In the genomic region with DNA sequence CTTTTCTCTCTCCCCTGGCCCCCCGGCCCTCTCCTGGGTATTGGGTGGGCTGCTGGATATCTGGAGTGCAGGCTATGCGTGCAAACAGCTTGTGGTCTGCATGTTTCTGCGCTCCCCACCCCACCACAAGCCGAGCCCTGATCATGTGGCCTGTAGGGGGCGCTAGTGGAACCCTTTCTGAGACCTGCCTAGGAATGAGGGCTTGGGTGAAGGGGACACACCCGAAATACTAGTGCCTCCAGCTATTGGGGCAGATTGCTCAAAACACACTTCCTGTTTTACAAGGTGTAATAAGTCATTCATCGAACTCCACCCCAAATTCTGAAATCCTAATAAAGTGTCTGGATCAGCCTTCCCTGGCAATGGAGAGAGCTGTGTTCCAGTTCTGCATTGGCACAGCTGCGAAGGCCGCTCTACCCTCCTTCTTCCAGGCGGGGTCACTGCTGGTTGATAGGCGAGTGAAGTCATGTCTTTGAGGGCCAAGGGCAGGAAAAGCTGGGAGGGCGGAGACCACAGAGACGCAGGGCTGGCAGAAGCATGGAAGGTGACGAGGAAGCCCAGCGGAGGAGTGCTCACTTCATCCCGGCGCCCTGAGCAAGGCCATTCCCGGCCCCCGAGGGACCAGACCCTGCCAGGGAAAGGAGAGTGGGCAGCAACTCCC, we compare ENCODE assay signal across 8 cellular contexts. TPM values are rescaled to one million over a fixed set of nuclear protein-coding genes. Genes with fewer than 3 reads are reported as not detected.
DNase-seq lines count a peak whose midpoint lies in the region; ATAC-seq and TF ChIP-seq lines count a peak whose summit lies in the region.

No MANE protein-coding gene starts in this region.

- H3K27ac ChIP-seq in AG04450 (ENCODE audit: low read depth, low read length): no peak overlapping the region
- no peak overlapping the region for H3K27ac ChIP-seq in hepatocyte

- TF ChIP-seq CTCF in AG04450 (IDR thresholded peaks at IDR 0.05; ENCODE audit: low read depth, low read length) (peak; percentile 48), hepatocyte (IDR thresholded peaks at IDR 0.05; ENCODE audit: poor library complexity) (peak; percentile 41)

- no peak overlapping the region for H2AFZ ChIP-seq in hepatocyte

- 76% methylated on average over 16 of the region's 19 CpGs for WGBS in hepatocyte (ENCODE audit: low lambda C conversion rate, missing lambda C conversion rate)

- CTCF ChIA-PET in AG04450 (lab: Charles Lee) (interaction anchor here (0.7 to 19.7 kb wide), 5 partner anchors 9 to 37 kb away, joined by 3 to 474 read pairs (median 4); a partner anchor contains a TSS), HEK293T (lab: Yijun Ruan, JAX) (interaction anchor here (0.6 to 3.7 kb wide), 33 partner anchors 8 to 233 kb away, joined by 3 to 36 read pairs (median 5); a partner anchor contains a TSS)

- H3K36me3 ChIP-seq in hepatocyte (replicated peaks; ENCODE audit: insufficient read depth, low read depth): no peaks in the 10 kb centered on the region

- H3K4me1 ChIP-seq in hepatocyte (ENCODE audit: insufficient read depth): no peaks in the 10 kb centered on the region

- no peak for ATAC-seq in HG03095 (IDR thresholded peaks at IDR 0.05; ENCODE audit: unreplicated experiment)
- ATAC-seq in HG02678 (IDR thresholded peaks at IDR 0.05; ENCODE audit: unreplicated experiment): no peak

- H3K4me3 ChIP-seq in AG04450 (ENCODE audit: low read depth, low read length): no peak overlapping the region
- H3K4me3 ChIP-seq in hepatocyte: no peak overlapping the region

- H3K9me2 ChIP-seq in hepatocyte (replicated peaks; ENCODE audit: insufficient read depth): no peaks in the 10 kb centered on the region

- POLR2A ChIA-PET in AG04450 (lab: Yijun Ruan, JAX): no interaction called here
- POLR2A ChIA-PET in HEK293T (lab: Yijun Ruan, JAX): interaction anchor here (1.1 to 1.3 kb wide), 2 partner anchors 37 to 95 kb away, joined by 3 to 8 read pairs; a partner anchor contains a TSS

- no peak overlapping the region for H3K4me2 ChIP-seq in hepatocyte

- H3K9me3 ChIP-seq in AG04450 (ENCODE audit: control insufficient read depth, insufficient read depth, low read length) (no peaks in the 10 kb centered on the region), hepatocyte (ENCODE audit: low read depth) (no peaks in the 10 kb centered on the region)

- H4K20me1 ChIP-seq in hepatocyte (ENCODE audit: insufficient read depth, poor library complexity, severe bottlenecking): no peaks in the 10 kb centered on the region

- H3K27me3 ChIP-seq in AG04450 (ENCODE audit: control insufficient read depth, insufficient read depth, low read length): peaks cover 19% of the 10 kb centered on the region
- H3K27me3 ChIP-seq in hepatocyte: no peaks in the 10 kb centered on the region

- H3K79me2 ChIP-seq in hepatocyte: no peaks in the 10 kb centered on the region

- no peak for DNase-seq in AG04450 (ENCODE audit: low read depth, low spot score)
- peak; percentile 81 for DNase-seq in HEK293T (ENCODE audit: extremely low spot score)
- peak; percentile 43 for DNase-seq in activated T-cell treated with anti-CD3 and anti-CD28 coated beads for 48 hours (ENCODE audit: low read depth)
- DNase-seq in hepatocyte (ENCODE audit: low spot score): no peak
- peak; percentile 59 for DNase-seq in ureter (ENCODE audit: low spot score)
- DNase-seq in RKO (ENCODE audit: low spot score): no peak

TF ChIP-seq in HEK293T, 16 proteins besides CTCF, POLR2A, EP300 and RAD21:
- TF ChIP-seq LEF1 (IDR thresholded peaks at IDR 0.05; ENCODE audit: borderline replicate concordance) (no peak), NFRKB (IDR thresholded peaks at IDR 0.05) (no peak), ELF4 (IDR thresholded peaks at IDR 0.05) (no peak), BHLHE40 (IDR thresholded peaks at IDR 0.05; ENCODE audit: borderline replicate concordance) (no peak), FOXK2 (IDR thresholded peaks at IDR 0.05) (no peak), CTBP1 (IDR thresholded peaks at IDR 0.05; ENCODE audit: borderline replicate concordance) (no peak)
- TF ChIP-seq, protein P1, sequence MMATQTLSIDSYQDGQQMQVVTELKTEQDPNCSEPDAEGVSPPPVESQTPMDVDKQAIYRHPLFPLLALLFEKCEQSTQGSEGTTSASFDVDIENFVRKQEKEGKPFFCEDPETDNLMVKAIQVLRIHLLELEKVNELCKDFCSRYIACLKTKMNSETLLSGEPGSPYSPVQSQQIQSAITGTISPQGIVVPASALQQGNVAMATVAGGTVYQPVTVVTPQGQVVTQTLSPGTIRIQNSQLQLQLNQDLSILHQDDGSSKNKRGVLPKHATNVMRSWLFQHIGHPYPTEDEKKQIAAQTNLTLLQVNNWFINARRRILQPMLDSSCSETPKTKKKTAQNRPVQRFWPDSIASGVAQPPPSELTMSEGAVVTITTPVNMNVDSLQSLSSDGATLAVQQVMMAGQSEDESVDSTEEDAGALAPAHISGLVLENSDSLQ (IDR thresholded peaks at IDR 0.05): no peak

RNA-seq across cellular contexts. Expression of a gene that starts 19.8 kb away (rescaled TPM):
- not detected in 2 replicates for polyA plus RNA-seq in AG04450 (2011; rRNA removed)
- polyA minus RNA-seq in AG04450 (2011; rRNA and poly(A)+ RNA removed): not detected in 2 replicates
- 1.2 and 2.2 TPM in 2 replicates for total RNA-seq in hepatocyte
- polyA plus RNA-seq in hepatocyte: 3.4 and 4.1 TPM in 2 replicates
- total RNA-seq in ureter: 0.49 TPM

RNA-seq across cellular contexts. Expression of a gene that starts 28.5 kb away (rescaled TPM):
- polyA plus RNA-seq in AG04450 (2011; rRNA removed): 43.8 and 56.6 TPM in 2 replicates
- 68.7 and 104 TPM in 2 replicates for polyA minus RNA-seq in AG04450 (2011; rRNA and poly(A)+ RNA removed)
- total RNA-seq in hepatocyte: 30.4 and 34.7 TPM in 2 replicates
- 63.5 and 70.5 TPM in 2 replicates for polyA plus RNA-seq in hepatocyte
- total RNA-seq in ureter: 40.2 TPM

RNA-seq across cellular contexts. Expression of a gene that starts 37.6 kb away (rescaled TPM):
- polyA plus RNA-seq in AG04450 (2011; rRNA removed): 18.8 and 19.0 TPM in 2 replicates
- polyA minus RNA-seq in AG04450 (2011; rRNA and poly(A)+ RNA removed): 12.6 and 14.2 TPM in 2 replicates
- total RNA-seq in hepatocyte: 19.3 and 25.7 TPM in 2 replicates
- 26.4 and 32.2 TPM in 2 replicates for polyA plus RNA-seq in hepatocyte
- 48.8 TPM for total RNA-seq in ureter

Comparison
In these comparisons a context has a peak if more than half of its experiments do, and no peak if none do; other contexts are left out.
1. DNase-seq: peak in HEK293T (single experiment), activated T-cell treated with anti-CD3 and anti-CD28 coated beads for 48 hours (single experiment) and ureter (single experiment); none in AG04450 (single experiment), hepatocyte (single experiment) and RKO (single experiment).